In genomic region chrX:155959018-155959587, GRCh38 we compare ENCODE assay signal across 18 cellular contexts. TPM values are rescaled to one million over a fixed set of nuclear protein-coding genes. Genes with fewer than 3 reads are reported as not detected.
DNase-seq lines count a peak whose midpoint lies in the region; ATAC-seq and TF ChIP-seq lines count a peak whose summit lies in the region.
"Had no signal": no experiment of that assay in that cellular context is flagged by ENCODE, and none has a peak within 500 bp of the region (broad histone marks: within the 10 kb centered on the region; RNA-seq: fewer than 3 reads in every experiment).

No MANE protein-coding gene starts in this region.

- H3K9me2 ChIP-seq in GM23338 (ENCODE audit: insufficient read depth) (0 out of 2 replicates have a peak, but pooled peaks cover 3% of the 10 kb centered on the region), hepatocyte (replicated peaks; ENCODE audit: insufficient read depth) (no peaks in the 10 kb centered on the region)

- H3K9me3 ChIP-seq in HUES64 (ENCODE audit: insufficient read depth, low read depth, low read length) (peaks cover 49% of the 10 kb centered on the region), hepatocyte (ENCODE audit: low read depth) (no peaks in the 10 kb centered on the region), lower lobe of right lung (peaks cover 2% of the 10 kb centered on the region)
- H3K9me3 ChIP-seq: A549, SJCRH30 had no signal

- H3K4me2 ChIP-seq in GM23338 (peak overlapping the region; percentile 81), hepatocyte (peak overlapping the region; percentile 53)
- H3K4me2 ChIP-seq: A549 had no signal

- H3F3A ChIP-seq in GM23338 (replicated peaks; ENCODE audit: low read depth) = no peaks in the 10 kb centered on the region

- intact Hi-C loops in lower lobe of right lung (cut with DNase I) = no loop called here

- H3K9me3 Mint-ChIP-seq in GM23338 = peaks cover 80% of the 10 kb centered on the region

- H3K27ac ChIP-seq in GM23338 (ENCODE audit: low read depth) = peak overlapping the region; percentile 90; the same call in 1 of the 2 replicates
- H3K27ac ChIP-seq in HUES64 (ENCODE audit: low read depth, low read length) = peak overlapping the region; percentile 43; the same call in 1 of the 2 replicates
- H3K27ac ChIP-seq in hepatocyte = peak overlapping the region; percentile 32
- H3K27ac ChIP-seq in lower lobe of right lung = no peak overlapping the region
- H3K27ac ChIP-seq: A549, SJCRH30 had no signal

- no peaks in the 10 kb centered on the region for H3K27me3 Mint-ChIP-seq in GM23338 (ENCODE audit: insufficient read depth, low read depth, poor library complexity)

- ATAC-seq in GM23338 = peak; percentile 76
- no peak for ATAC-seq in lower lobe of right lung
- ATAC-seq: A549 had no signal

- peaks cover 18% of the 10 kb centered on the region for H3K36me3 Mint-ChIP-seq in GM23338 (ENCODE audit: low read depth)

- H3K27me3 ChIP-seq in GM23338 (ENCODE audit: insufficient read depth) (no peaks in the 10 kb centered on the region), HUES64 (ENCODE audit: insufficient read depth, low read length) (no peaks in the 10 kb centered on the region), hepatocyte (no peaks in the 10 kb centered on the region), lower lobe of right lung (ENCODE audit: low read depth) (no peaks in the 10 kb centered on the region)
- H3K27me3 ChIP-seq: SJCRH30 had no signal

- peaks cover 21% of the 10 kb centered on the region; the same call in 2 of the 3 replicates for H3K4me1 Mint-ChIP-seq in GM23338
- H3K4me1 Mint-ChIP-seq: CD4-positive, alpha-beta memory T cell had no signal

- H4K20me1 ChIP-seq in GM23338 (replicated peaks; ENCODE audit: insufficient read depth) = no peaks in the 10 kb centered on the region
- H4K20me1 ChIP-seq in hepatocyte (ENCODE audit: insufficient read depth, poor library complexity, severe bottlenecking) = no peaks in the 10 kb centered on the region

- peak; percentile 51 for DNase-seq in GM23338 (ENCODE audit: low spot score)
- no peak for DNase-seq in hepatocyte (ENCODE audit: low spot score)
- DNase-seq in iPS-NIHi11 (ENCODE audit: low spot score) = peak; percentile 3
- DNase-seq in activated effector memory CD4-positive, alpha-beta T cell treated with Interleukin-2 at 50 U/mL for 16 hours = no peak
- no peak for DNase-seq in lower lobe of right lung
- DNase-seq in NCI-H82 treated with DMSO at 0.1 percent for 48 hours (lab: John Stamatoyannopoulos, UW; ENCODE audit: unreplicated experiment) = no peak
- DNase-seq in MV-4-11 (lab: John Stamatoyannopoulos, UW) = no peak
- DNase-seq: CD4-positive, alpha-beta memory T cell; KBM-7; NCI-H1694 treated with DMSO at 0.1 percent for 48 hours; NCI-H2227 treated with DMSO at 0.1 percent for 48 hours; NCI-H510A treated with DMSO at 0.1 percent for 48 hours; NCI-H82; SJCRH30 had no signal

- peak overlapping the region; percentile 95 for H3K27ac Mint-ChIP-seq in GM23338
- H3K27ac Mint-ChIP-seq: CD4-positive, alpha-beta memory T cell had no signal

- no peaks in the 10 kb centered on the region; the same call in 1 of the 2 replicates for H3K36me3 ChIP-seq in GM23338 (ENCODE audit: insufficient read depth)
- no peaks in the 10 kb centered on the region for H3K36me3 ChIP-seq in HUES64 (ENCODE audit: insufficient read depth, low read length)
- H3K36me3 ChIP-seq in hepatocyte (replicated peaks; ENCODE audit: insufficient read depth, low read depth) = no peaks in the 10 kb centered on the region
- no peaks in the 10 kb centered on the region for H3K36me3 ChIP-seq in lower lobe of right lung
- H3K36me3 ChIP-seq: HAP-1, SJCRH30 had no signal

- TF ChIP-seq CTCF in GM23338 (conservative IDR thresholded peaks at IDR 0.05; ENCODE audit: low read depth in 2 of 2) = no peak
- no peak for TF ChIP-seq CTCF in hepatocyte (IDR thresholded peaks at IDR 0.05; ENCODE audit: poor library complexity)
- TF ChIP-seq CTCF in lower lobe of right lung (IDR thresholded peaks at IDR 0.05) = no peak

- 51% methylated on average over 5 of the region's 5 CpGs for WGBS in HUES64
- WGBS in hepatocyte (ENCODE audit: low lambda C conversion rate, missing lambda C conversion rate) = 44% methylated on average over 5 of the region's 5 CpGs

- H2AFZ ChIP-seq in GM23338 = no peak overlapping the region
- no peak overlapping the region for H2AFZ ChIP-seq in hepatocyte

- peak overlapping the region; percentile 74 for H3K4me3 Mint-ChIP-seq in GM23338
- H3K4me3 Mint-ChIP-seq: CD4-positive, alpha-beta memory T cell had no signal

- H3K4me1 ChIP-seq in GM23338 (ENCODE audit: insufficient read depth) = peaks cover 24% of the 10 kb centered on the region
- peaks cover 5% of the 10 kb centered on the region; the same call in 1 of the 2 replicates for H3K4me1 ChIP-seq in HUES64 (ENCODE audit: insufficient read depth, low read length)
- no peaks in the 10 kb centered on the region for H3K4me1 ChIP-seq in hepatocyte (ENCODE audit: insufficient read depth)
- H3K4me1 ChIP-seq in lower lobe of right lung = no peaks in the 10 kb centered on the region
- H3K4me1 ChIP-seq: A549, SJCRH30 had no signal

- H3K9ac ChIP-seq in HUES64 (ENCODE audit: low read depth, low read length) = peak overlapping the region; percentile 67

- H3K4me3 ChIP-seq in GM23338 (peak overlapping the region; percentile 60), HUES64 (ENCODE audit: low read length) (peak overlapping the region; percentile 48), hepatocyte (no peak overlapping the region), lower lobe of right lung (no peak overlapping the region)
- H3K4me3 ChIP-seq: A549, HAP-1, SJCRH30 had no signal

- no peaks in the 10 kb centered on the region for H3K79me2 ChIP-seq in GM23338 (replicated peaks; ENCODE audit: insufficient read depth)
- no peaks in the 10 kb centered on the region for H3K79me2 ChIP-seq in hepatocyte

TF ChIP-seq in GM23338, 12 proteins besides CTCF, POLR2A, EP300 and RAD21:
- TF ChIP-seq JUNB (IDR thresholded peaks at IDR 0.05; ENCODE audit: unreplicated experiment) (no peak), NANOG (IDR thresholded peaks at IDR 0.05; ENCODE audit: borderline replicate concordance) (0 out of 2 replicates have a peak, but pooled peaks have one; percentile 20)

RNA-seq across cellular contexts. Expression of gene IL9R, which starts 38.4 kb away (rescaled TPM):
- total RNA-seq in GM23338 (2014; rRNA removed; shearing (Covaris generic)) = 0.31 and 1.6 TPM in 2 replicates
- polyA plus RNA-seq in GM23338 (2016; fragmentation: Nextera tagmentation; extraction: Ambion mirVana) (0.21 and 0.39 TPM in 2 replicates), hepatocyte (0.17 TPM in 1 of 2 replicates, not detected in the other)
- polyA plus RNA-seq in HUES64 (2013, experiment 1 of 2) = not detected
- polyA plus RNA-seq in HUES64 (2013, experiment 2 of 2) = not detected
- total RNA-seq in hepatocyte (0.12 TPM in 1 of 2 replicates, not detected in the other), lower lobe of right lung (1.2 TPM)
- total RNA-seq: SJCRH30 had no signal
- polyA plus RNA-seq: BJ had no signal

Comparison
In these comparisons a context has a peak if more than half of its experiments do, and no peak if none do; other contexts are left out.
1. DNase-seq: peak in GM23338 (single experiment) and iPS-NIHi11 (single experiment); none in hepatocyte (single experiment), activated effector memory CD4-positive, alpha-beta T cell treated with Interleukin-2 at 50 U/mL for 16 hours (single experiment), lower lobe of right lung (single experiment), NCI-H82 treated with DMSO at 0.1 percent for 48 hours (single experiment) and MV-4-11 (single experiment).
2. H3K4me3 ChIP-seq: peak in GM23338 (single experiment) and HUES64 (single experiment); none in hepatocyte (single experiment) and lower lobe of right lung (single experiment).